In genomic region chr11:64744544-64745218, GRCh38 we compare ENCODE assay signal across 8 cellular contexts. TPM values are rescaled to one million over a fixed set of nuclear protein-coding genes. Genes with fewer than 3 reads are reported as not detected.
DNase-seq lines count a peak whose midpoint lies in the region; ATAC-seq and TF ChIP-seq lines count a peak whose summit lies in the region.

No MANE protein-coding gene starts in this region.

- H3K4me3 ChIP-seq in gastroesophageal sphincter (peak overlapping the region; percentile 37 to 73), gastrocnemius medialis (peak overlapping the region; percentile 68 to 88 (median 76))

- H3K4me1 ChIP-seq in gastroesophageal sphincter (peaks cover 0 to 72% (median 17%) of the 10 kb centered on the region in 3 donors), gastrocnemius medialis (peaks cover 16 to 32% of the 10 kb centered on the region in 2 donors)

- in situ Hi-C loops in GM13977 (cut with MboI; ENCODE audit: low pct_unique_long_range_greater_than_20kb, low sequenced_read_pairs, unreplicated experiment) (no loop called here), gastrocnemius medialis (cut with MboI; ENCODE audit: low sequenced_read_pairs in 4 of 4) (no loop called here)

- TF ChIP-seq POLR2A in gastroesophageal sphincter (IDR thresholded peaks at IDR 0.05) (no peak), gastrocnemius medialis (IDR thresholded peaks at IDR 0.05) (no peak)

- H3K27me3 ChIP-seq in gastroesophageal sphincter (no peaks in the 10 kb centered on the region), gastrocnemius medialis (no peaks in the 10 kb centered on the region)

- DNase-seq in GM13977 (ENCODE audit: low spot score) (peak; percentile 87), T-helper 22 cell (ENCODE audit: low read depth) (peak; percentile 35), gastrocnemius medialis (no peak), H4 (ENCODE audit: low spot score) (no peak), COLO668 (lab: John Stamatoyannopoulos, UW; ENCODE audit: unreplicated experiment) (no peak), putamen (ENCODE audit: low spot score) (no peak)

- H3K27ac ChIP-seq in gastroesophageal sphincter (peak overlapping the region; percentile 91 to 96 (median 94)), gastrocnemius medialis (peak overlapping the region; percentile 86 to 99 (median 93))

- no peaks in the 10 kb centered on the region for H3K9me3 ChIP-seq in gastroesophageal sphincter
- no peaks in the 10 kb centered on the region for H3K9me3 ChIP-seq in gastrocnemius medialis

- ATAC-seq in gastroesophageal sphincter, result no peak
- no peak for ATAC-seq in gastrocnemius medialis
- no peak for ATAC-seq in GM21367 (IDR thresholded peaks at IDR 0.05; ENCODE audit: unreplicated experiment)

- no peak for TF ChIP-seq EP300 in gastroesophageal sphincter (IDR thresholded peaks at IDR 0.05)

- TF ChIP-seq CTCF in GM13977 (IDR thresholded peaks at IDR 0.05; ENCODE audit: extremely low read depth, insufficient read depth, missing control alignments) (no peak), gastroesophageal sphincter (IDR thresholded peaks at IDR 0.05) (no peak), gastrocnemius medialis (IDR thresholded peaks at IDR 0.05 in 4 of 5, conservative IDR thresholded peaks at IDR 0.05 in 1 of 5) (no peak)

- 0% methylated on average over 2 of the region's 92 CpGs; no CpG with 5 or more reads in 1 of the 2 donors for WGBS in gastroesophageal sphincter (ENCODE audit: low coverage in 1 of 2), 2 donors

- intact Hi-C loops in gastrocnemius medialis (cut with DNase I; ENCODE audit: low total_unique reads), result loop anchor here (5.0 kb wide), 1 partner anchor 33 kb away; the partner anchor contains the start of gene SF1

- H3K36me3 ChIP-seq in gastroesophageal sphincter, result peaks cover 0 to 10% of the 10 kb centered on the region in 2 donors
- H3K36me3 ChIP-seq in gastrocnemius medialis, result no peaks in the 10 kb centered on the region

RNA-seq across cellular contexts. Expression of gene RASGRP2, which starts 0.7 kb away (rescaled TPM):
- total RNA-seq in gastroesophageal sphincter, result 10 to 100 TPM; 34.5 to 84.9 (median 41.1) TPM
- total RNA-seq in gastrocnemius medialis, result 10 to 100 TPM in 1 of 4 donors, 1 to 10 TPM in 3; 2.9 to 10.9 (median 7.1) TPM
- total RNA-seq in H4 (2014; rRNA removed; shearing (Covaris generic)), result not detected in 2 replicates

RNA-seq across cellular contexts. Expression of gene PYGM, which starts 15.1 kb away (rescaled TPM):
- total RNA-seq in gastroesophageal sphincter (10 to 100 TPM; 10.5 to 55.2 (median 32.8) TPM), gastrocnemius medialis (1,000 to 10,000 TPM in 3 of 4 donors, 100 to 1,000 TPM in 1; 881 to 2,858 (median 1,836) TPM)
- 0.25 TPM in 1 of 2 replicates, not detected in the other for total RNA-seq in H4 (2014; rRNA removed; shearing (Covaris generic))

RNA-seq across cellular contexts. Expression of gene NRXN2, which starts 21.7 kb away (rescaled TPM):
- total RNA-seq in gastroesophageal sphincter, result 10 to 100 TPM in 1 of 4 donors, 1 to 10 TPM in 3; 3.4 to 25.4 (median 5.0) TPM
- total RNA-seq in gastrocnemius medialis, result 1 to 10 TPM in 2 of 4 donors, under 1 TPM in 2; 0.15 to 6.2 (median 1.8) TPM
- total RNA-seq in H4 (2014; rRNA removed; shearing (Covaris generic)), result 0.17 and 0.35 TPM in 2 replicates

RNA-seq across cellular contexts. Expression of gene SF1, which starts 33.7 kb away (rescaled TPM):
- total RNA-seq in gastroesophageal sphincter (100 to 1,000 TPM; 187 to 314 (median 253) TPM), gastrocnemius medialis (100 to 1,000 TPM; 171 to 249 (median 193) TPM)
- 79.6 and 94.1 TPM in 2 replicates for total RNA-seq in H4 (2014; rRNA removed; shearing (Covaris generic))

RNA-seq across cellular contexts. Expression of gene MAP4K2, which starts 58.3 kb away (rescaled TPM):
- total RNA-seq in gastroesophageal sphincter (10 to 100 TPM; 17.6 to 24.0 (median 19.6) TPM), gastrocnemius medialis (10 to 100 TPM in 1 of 4 donors, 1 to 10 TPM in 3; 4.3 to 14.8 (median 6.2) TPM)
- 18.0 and 40.9 TPM in 2 replicates for total RNA-seq in H4 (2014; rRNA removed; shearing (Covaris generic))

Comparison
In these comparisons a context has a peak if more than half of its experiments do, and no peak if none do; other contexts are left out.
1. DNase-seq: peak in GM13977 (single experiment) and T-helper 22 cell (single experiment); none in gastrocnemius medialis (0 of 2), H4 (single experiment), COLO668 (single experiment) and putamen (single experiment).
2. RNA of gene PYGM, which starts 15.1 kb away (total RNA-seq): 881 to 2,858 TPM in gastrocnemius medialis; 10.5 to 55.2 TPM in gastroesophageal sphincter and 0.25 TPM in H4; every median in the first group is over 10 times any median in the second.